8 cellular contexts compared by ENCODE assay signal in the genomic region with DNA sequence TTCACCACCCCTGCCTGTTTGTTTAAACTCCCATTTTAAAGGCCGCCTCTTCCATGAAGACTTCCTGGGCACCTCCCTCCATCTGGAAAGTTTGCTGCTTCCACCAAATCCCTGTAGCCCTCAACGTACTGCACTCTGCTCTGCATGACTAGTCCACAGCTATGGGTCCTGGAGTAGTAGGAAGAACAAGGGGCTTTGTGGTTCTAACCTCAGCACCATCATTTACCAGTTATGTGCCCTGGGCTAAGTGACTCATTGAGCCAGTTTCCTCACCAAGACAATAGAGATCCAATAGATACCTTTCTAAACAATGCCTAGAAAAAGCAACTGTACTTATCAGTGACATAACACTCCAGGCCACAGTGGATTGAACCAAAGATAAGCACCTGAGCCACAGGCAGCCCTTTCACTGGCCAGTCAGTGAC. TPM values are rescaled to one million over a fixed set of nuclear protein-coding genes. Genes with fewer than 3 reads are reported as not detected.
DNase-seq lines count a peak whose midpoint lies in the region; ATAC-seq and TF ChIP-seq lines count a peak whose summit lies in the region.

No MANE protein-coding gene starts in this region.

- H3K9me3 ChIP-seq in thoracic aorta = no peaks in the 10 kb centered on the region

- peak overlapping the region; percentile 54 for H3K27ac Mint-ChIP-seq in activated CD4-positive, alpha-beta T cell treated with anti-CD3 and anti-CD28 coated beads, Interleukin-2, amount 10 ng/mL, durations not matched to agents 24 days and 14 days

- intact Hi-C loops in activated CD4-positive, alpha-beta T cell treated with anti-CD3 and anti-CD28 coated beads, Interleukin-2, amount 10 ng/mL, durations not matched to agents 24 days and 14 days (cut with micrococcal nuclease) = no loop called here

- no peaks in the 10 kb centered on the region for H3K36me3 ChIP-seq in thoracic aorta

- DNase-seq in activated naive CD4-positive, alpha-beta T cell treated with Interleukin-2 at 50 U/mL for 16 hours = peak; percentile 36
- DNase-seq in activated naive CD4-positive, alpha-beta T cell (lab: John Stamatoyannopoulos, UW) = no peak
- DNase-seq in activated CD4-positive, alpha-beta T cell treated with anti-CD3 and anti-CD28 coated beads, Interleukin-2, amount 10 ng/mL, durations not matched to agents 24 days and 14 days = peak; percentile 67
- DNase-seq in fibroblast of villous mesenchyme (ENCODE audit: low read depth) (peak; percentile 84), thoracic aorta (ENCODE audit: low spot score) (no peak), substantia nigra (lab: John Stamatoyannopoulos, UW) (no peak), NCI-H1417 treated with DMSO at 0.1 percent for 48 hours (lab: John Stamatoyannopoulos, UW) (no peak)

- peaks cover 1% of the 10 kb centered on the region for H3K36me3 Mint-ChIP-seq in activated CD4-positive, alpha-beta T cell treated with anti-CD3 and anti-CD28 coated beads, Interleukin-2, amount 10 ng/mL, durations not matched to agents 24 days and 14 days (ENCODE audit: low read depth)

- no peaks in the 10 kb centered on the region for H3K27me3 ChIP-seq in thoracic aorta (replicated peaks; ENCODE audit: insufficient read depth)

- H3K4me1 ChIP-seq in thoracic aorta (ENCODE audit: control insufficient read depth in 1 of 2, low read depth in 2 of 2) = peaks cover 45 to 60% of the 10 kb centered on the region in 2 donors

- peak overlapping the region; percentile 95 to 97 for H3K27ac ChIP-seq in thoracic aorta
- no peak overlapping the region for H3K27ac ChIP-seq in substantia nigra (ENCODE audit: low read depth, low read length, poor library complexity, severe bottlenecking)

- TF ChIP-seq CTCF in fibroblast of villous mesenchyme (IDR thresholded peaks at IDR 0.05; ENCODE audit: insufficient read depth, low read depth, low read length) = no peak
- no peak for TF ChIP-seq CTCF in thoracic aorta (IDR thresholded peaks at IDR 0.05)

- peak overlapping the region; percentile 52 for H3K4me3 Mint-ChIP-seq in activated CD4-positive, alpha-beta T cell treated with anti-CD3 and anti-CD28 coated beads, Interleukin-2, amount 10 ng/mL, durations not matched to agents 24 days and 14 days

- peaks cover 9% of the 10 kb centered on the region for H3K27me3 Mint-ChIP-seq in activated CD4-positive, alpha-beta T cell treated with anti-CD3 and anti-CD28 coated beads, Interleukin-2, amount 10 ng/mL, durations not matched to agents 24 days and 14 days

- H3K4me3 ChIP-seq in fibroblast of villous mesenchyme (ENCODE audit: low read depth, low read length) (no peak overlapping the region), thoracic aorta (no peak overlapping the region)

- H3K9me3 Mint-ChIP-seq in activated CD4-positive, alpha-beta T cell treated with anti-CD3 and anti-CD28 coated beads, Interleukin-2, amount 10 ng/mL, durations not matched to agents 24 days and 14 days = no peaks in the 10 kb centered on the region

- ATAC-seq in thoracic aorta (ENCODE audit: insufficient number of reproducible peaks, low FRiP score, low read depth) (no peak), GM21381 (IDR thresholded peaks at IDR 0.05; ENCODE audit: unreplicated experiment) (no peak)

- peaks cover 47% of the 10 kb centered on the region for H3K4me1 Mint-ChIP-seq in activated CD4-positive, alpha-beta T cell treated with anti-CD3 and anti-CD28 coated beads, Interleukin-2, amount 10 ng/mL, durations not matched to agents 24 days and 14 days

RNA-seq across cellular contexts. Expression of a gene that starts 8.5 kb away (rescaled TPM):
- total RNA-seq in activated CD4-positive, alpha-beta T cell treated with anti-CD3 and anti-CD28 coated beads, Interleukin-2, amount 10 ng/mL, durations not matched to agents 24 days and 14 days = 0.05 TPM in 1 of 2 replicates, not detected in the other
- total RNA-seq in fibroblast of villous mesenchyme (210 and 339 TPM in 2 replicates), thoracic aorta (100 to 1,000 TPM; 674 to 973 TPM)

Comparison
In these comparisons a context has a peak if more than half of its experiments do, and no peak if none do; other contexts are left out.
1. DNase-seq: peak in activated naive CD4-positive, alpha-beta T cell treated with Interleukin-2 at 50 U/mL for 16 hours (single experiment), activated CD4-positive, alpha-beta T cell treated with anti-CD3 and anti-CD28 coated beads, Interleukin-2, amount 10 ng/mL, durations not matched to agents 24 days and 14 days (single experiment) and fibroblast of villous mesenchyme (single experiment); none in activated naive CD4-positive, alpha-beta T cell (0 of 4), thoracic aorta (single experiment), substantia nigra (0 of 49) and NCI-H1417 treated with DMSO at 0.1 percent for 48 hours (single experiment).
2. RNA of a gene that starts 8.5 kb away (total RNA-seq): 674 to 973 TPM in thoracic aorta and 210 to 339 TPM in fibroblast of villous mesenchyme; 0.05 TPM in activated CD4-positive, alpha-beta T cell treated with anti-CD3 and anti-CD28 coated beads, Interleukin-2, amount 10 ng/mL, durations not matched to agents 24 days and 14 days; every median in the first group is over 100 times any median in the second.